Comparison of ENCODE assay signal across 9 cellular contexts in genomic region chr19:35592226-35592625, GRCh38. TPM values are rescaled to one million over a fixed set of nuclear protein-coding genes. Genes with fewer than 3 reads are reported as not detected.
DNase-seq lines count a peak whose midpoint lies in the region; ATAC-seq and TF ChIP-seq lines count a peak whose summit lies in the region.
"Had no signal": no experiment of that assay in that cellular context is flagged by ENCODE, and none has a peak within 500 bp of the region (broad histone marks: within the 10 kb centered on the region; RNA-seq: fewer than 3 reads in every experiment).

No MANE protein-coding gene starts in this region.

- H3K4me3 ChIP-seq in HAP-1, result no peak overlapping the region
- no peak overlapping the region for H3K4me3 ChIP-seq in thyroid gland (replicated peaks in 1 of 3)
- H3K4me3 ChIP-seq in lower leg skin (ENCODE audit: low read depth, poor library complexity, severe bottlenecking), result no peak overlapping the region

- TF ChIP-seq CTCF in foreskin keratinocyte (conservative IDR thresholded peaks at IDR 0.05) (peak; percentile 68), thyroid gland (IDR thresholded peaks at IDR 0.05) (peak; percentile 19 to 86 (median 74)), lower leg skin (IDR thresholded peaks at IDR 0.05) (no peak)

- no peaks in the 10 kb centered on the region for H3K36me3 ChIP-seq in HAP-1 (replicated peaks)
- H3K36me3 ChIP-seq in thyroid gland, result no peaks in the 10 kb centered on the region

- WGBS in thyroid gland, 2 donors, result 19 to 27% methylated on average over 8 of the region's 8 CpGs
- WGBS in lower leg skin, 2 donors, result 22 to 26% methylated on average over 8 of the region's 8 CpGs

- TF ChIP-seq POLR2A in thyroid gland (IDR thresholded peaks at IDR 0.05) (no peak), lower leg skin (IDR thresholded peaks at IDR 0.05) (no peak)

- H3K4me1 ChIP-seq in HAP-1, result no peaks in the 10 kb centered on the region
- H3K4me1 ChIP-seq in foreskin keratinocyte, result no peaks in the 10 kb centered on the region
- H3K4me1 ChIP-seq in thyroid gland, result peaks cover 3 to 14% of the 10 kb centered on the region in 2 donors

- H3K27ac ChIP-seq in foreskin keratinocyte (no peak overlapping the region), thyroid gland (no peak overlapping the region)

- DNase-seq in D341Med (ENCODE audit: low spot score) (peak; percentile 68), HAP-1 (ENCODE audit: low spot score in 2 of 2) (peak; percentile 7 to 26), SK-MEL-5 (ENCODE audit: low read depth, low spot score) (peak; percentile 59), foreskin keratinocyte (peak in 1 of 2 donors; percentile 27), thyroid gland (peak; percentile 64 to 66), lower leg skin (ENCODE audit: low spot score in 2 of 2) (no peak)

- intact Hi-C loops in thyroid gland (cut with DNase I), result loop anchor here (5.0 kb wide), 1 partner anchor 45 kb away; the partner anchor contains the start of gene TMEM147
- intact Hi-C loops in lower leg skin (cut with DNase I; ENCODE audit: low total_unique reads), result no loop called here

- ATAC-seq in foreskin keratinocyte (no peak), HG03196 (IDR thresholded peaks at IDR 0.05; ENCODE audit: unreplicated experiment) (no peak), GM18909 (IDR thresholded peaks at IDR 0.05; ENCODE audit: poor library complexity, unreplicated experiment) (no peak)

- H3K27me3 ChIP-seq in HAP-1 (ENCODE audit: low read depth) (no peaks in the 10 kb centered on the region), foreskin keratinocyte (peaks cover 4% of the 10 kb centered on the region), thyroid gland (no peaks in the 10 kb centered on the region)

- in situ Hi-C loops in HAP-1 (cut with MboI; ENCODE audit: low sequenced_read_pairs) (no loop called here), SK-MEL-5 (cut with HindIII; ENCODE audit: low pct_unique_long_range_greater_than_20kb, low sequenced_read_pairs) (no loop called here)

- H3K9me3 ChIP-seq in HAP-1 (no peaks in the 10 kb centered on the region), thyroid gland (no peaks in the 10 kb centered on the region)

RNA-seq across cellular contexts. Expression of gene PMIS2, which starts 6.3 kb away (rescaled TPM):
- not detected in 2 replicates for total RNA-seq in SK-MEL-5 (2014; rRNA removed; shearing (Covaris generic))
- not detected in 2 replicates for polyA plus RNA-seq in SK-MEL-5 (2015; cell fraction: cytosol; rRNA removed)
- not detected in 2 replicates for polyA plus RNA-seq in SK-MEL-5 (2015; cell fraction: nucleus; rRNA removed)
- total RNA-seq in foreskin keratinocyte (not detected in 2 replicates), thyroid gland (not detected), lower leg skin (not detected)
- not detected in 2 replicates for polyA plus RNA-seq in foreskin keratinocyte
- total RNA-seq: urinary bladder had no signal
- polyA plus RNA-seq: urinary bladder had no signal

RNA-seq across cellular contexts. Expression of gene HAUS5, which starts 20.3 kb away (rescaled TPM):
- total RNA-seq in SK-MEL-5 (2014; rRNA removed; shearing (Covaris generic)), result 9.2 and 11.1 TPM in 2 replicates
- 13.0 TPM in 2 replicates for polyA plus RNA-seq in SK-MEL-5 (2015; cell fraction: cytosol; rRNA removed)
- polyA plus RNA-seq in SK-MEL-5 (2015; cell fraction: nucleus; rRNA removed), result 85.6 and 110 TPM in 2 replicates
- 14.5 and 18.8 TPM in 2 replicates for total RNA-seq in foreskin keratinocyte
- polyA plus RNA-seq in foreskin keratinocyte, result 16.2 and 17.0 TPM in 2 replicates
- total RNA-seq in thyroid gland, result 10 to 100 TPM in 3 of 4 donors, 1 to 10 TPM in 1; 7.9 to 17.8 (median 10.2) TPM
- total RNA-seq in lower leg skin, result 10 to 100 TPM in 3 of 4 donors, 1 to 10 TPM in 1; 8.9 to 15.7 (median 12.2) TPM

RNA-seq across cellular contexts. Expression of gene ATP4A, which starts 28.8 kb away (rescaled TPM):
- not detected in 2 replicates for total RNA-seq in SK-MEL-5 (2014; rRNA removed; shearing (Covaris generic))
- polyA plus RNA-seq in SK-MEL-5 (2015; cell fraction: cytosol; rRNA removed), result 0.03 and 0.11 TPM in 2 replicates
- polyA plus RNA-seq in SK-MEL-5 (2015; cell fraction: nucleus; rRNA removed), result 0.15 and 1.1 TPM in 2 replicates
- total RNA-seq in foreskin keratinocyte (not detected in 2 replicates), thyroid gland (1 to 10 TPM in 1 of 4 donors, under 1 TPM in 3; 0.27 to 1.9 (median 0.33) TPM), lower leg skin (not detected)
- polyA plus RNA-seq in foreskin keratinocyte, result not detected in 2 replicates
- total RNA-seq: urinary bladder had no signal
- polyA plus RNA-seq: urinary bladder had no signal

RNA-seq across cellular contexts. Expression of gene RBM42, which starts 36.6 kb away (rescaled TPM):
- total RNA-seq in SK-MEL-5 (2014; rRNA removed; shearing (Covaris generic)), result 54.5 and 58.2 TPM in 2 replicates
- 99.3 and 109 TPM in 2 replicates for polyA plus RNA-seq in SK-MEL-5 (2015; cell fraction: cytosol; rRNA removed)
- polyA plus RNA-seq in SK-MEL-5 (2015; cell fraction: nucleus; rRNA removed), result 20.0 and 38.4 TPM in 2 replicates
- total RNA-seq in foreskin keratinocyte (74.8 and 76.2 TPM in 2 replicates), thyroid gland (10 to 100 TPM; 49.4 to 90.9 (median 65.6) TPM), lower leg skin (10 to 100 TPM; 64.1 to 82.4 (median 75.5) TPM)
- 95.0 and 97.4 TPM in 2 replicates for polyA plus RNA-seq in foreskin keratinocyte

RNA-seq across cellular contexts. Expression of gene TMEM147, which starts 46.8 kb away (rescaled TPM):
- 582 and 591 TPM in 2 replicates for total RNA-seq in SK-MEL-5 (2014; rRNA removed; shearing (Covaris generic))
- polyA plus RNA-seq in SK-MEL-5 (2015; cell fraction: cytosol; rRNA removed), result 328 and 445 TPM in 2 replicates
- 215 and 307 TPM in 2 replicates for polyA plus RNA-seq in SK-MEL-5 (2015; cell fraction: nucleus; rRNA removed)
- total RNA-seq in foreskin keratinocyte (143 and 152 TPM in 2 replicates), thyroid gland (100 to 1,000 TPM; 186 to 202 (median 188) TPM), lower leg skin (100 to 1,000 TPM; 102 to 158 (median 130) TPM)
- polyA plus RNA-seq in foreskin keratinocyte, result 196 and 202 TPM in 2 replicates

Comparison
In these comparisons a context has a peak if more than half of its experiments do, and no peak if none do; other contexts are left out.
1. DNase-seq: peak in D341Med (single experiment), HAP-1 (2 of 2), SK-MEL-5 (single experiment) and thyroid gland (2 of 2); none in lower leg skin (0 of 2).
2. CTCF ChIP-seq: peak in foreskin keratinocyte (single experiment) and thyroid gland (6 of 6); none in lower leg skin (0 of 3).